In the genomic region with DNA sequence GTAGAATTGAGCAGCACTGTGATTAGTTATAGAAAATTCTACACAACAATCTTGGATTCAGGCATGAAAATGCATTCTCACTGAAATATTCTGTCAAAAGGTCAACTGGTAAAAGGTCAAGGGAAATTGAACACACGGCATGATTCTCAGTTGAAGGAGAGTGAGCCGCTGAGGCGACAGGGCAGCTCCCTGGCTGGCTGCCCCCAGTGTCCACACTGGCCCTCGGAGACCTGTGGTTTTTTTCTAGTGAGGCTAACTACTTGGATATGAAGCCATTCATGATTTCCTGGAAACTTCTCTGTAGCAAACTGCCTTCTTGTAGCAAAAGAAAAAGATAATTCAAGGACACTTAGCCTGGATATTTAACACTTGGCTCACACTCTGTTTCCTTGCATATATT, we compare ENCODE assay signal across 1 cellular context.
TF ChIP-seq lines count a peak whose summit lies in the region.

No MANE protein-coding gene starts in this region.

TF ChIP-seq in HCT116, 20 proteins besides CTCF, POLR2A, EP300 and RAD21 (continued from another document):
- TF ChIP-seq, protein P1, sequence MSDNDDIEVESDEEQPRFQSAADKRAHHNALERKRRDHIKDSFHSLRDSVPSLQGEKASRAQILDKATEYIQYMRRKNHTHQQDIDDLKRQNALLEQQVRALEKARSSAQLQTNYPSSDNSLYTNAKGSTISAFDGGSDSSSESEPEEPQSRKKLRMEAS (IDR thresholded peaks at IDR 0.05) = no peak
- TF ChIP-seq ELF1 (IDR thresholded peaks at IDR 0.05; ENCODE audit: borderline replicate concordance, low read depth) (no peak), CEBPB (IDR thresholded peaks at IDR 0.05; ENCODE audit: low read depth) (no peak), SP1 (IDR thresholded peaks at IDR 0.05; ENCODE audit: low read depth) (no peak), ZNF274 (IDR thresholded peaks at IDR 0.05; ENCODE audit: low read depth, low read length) (no peak)
- TF ChIP-seq, protein P2, sequence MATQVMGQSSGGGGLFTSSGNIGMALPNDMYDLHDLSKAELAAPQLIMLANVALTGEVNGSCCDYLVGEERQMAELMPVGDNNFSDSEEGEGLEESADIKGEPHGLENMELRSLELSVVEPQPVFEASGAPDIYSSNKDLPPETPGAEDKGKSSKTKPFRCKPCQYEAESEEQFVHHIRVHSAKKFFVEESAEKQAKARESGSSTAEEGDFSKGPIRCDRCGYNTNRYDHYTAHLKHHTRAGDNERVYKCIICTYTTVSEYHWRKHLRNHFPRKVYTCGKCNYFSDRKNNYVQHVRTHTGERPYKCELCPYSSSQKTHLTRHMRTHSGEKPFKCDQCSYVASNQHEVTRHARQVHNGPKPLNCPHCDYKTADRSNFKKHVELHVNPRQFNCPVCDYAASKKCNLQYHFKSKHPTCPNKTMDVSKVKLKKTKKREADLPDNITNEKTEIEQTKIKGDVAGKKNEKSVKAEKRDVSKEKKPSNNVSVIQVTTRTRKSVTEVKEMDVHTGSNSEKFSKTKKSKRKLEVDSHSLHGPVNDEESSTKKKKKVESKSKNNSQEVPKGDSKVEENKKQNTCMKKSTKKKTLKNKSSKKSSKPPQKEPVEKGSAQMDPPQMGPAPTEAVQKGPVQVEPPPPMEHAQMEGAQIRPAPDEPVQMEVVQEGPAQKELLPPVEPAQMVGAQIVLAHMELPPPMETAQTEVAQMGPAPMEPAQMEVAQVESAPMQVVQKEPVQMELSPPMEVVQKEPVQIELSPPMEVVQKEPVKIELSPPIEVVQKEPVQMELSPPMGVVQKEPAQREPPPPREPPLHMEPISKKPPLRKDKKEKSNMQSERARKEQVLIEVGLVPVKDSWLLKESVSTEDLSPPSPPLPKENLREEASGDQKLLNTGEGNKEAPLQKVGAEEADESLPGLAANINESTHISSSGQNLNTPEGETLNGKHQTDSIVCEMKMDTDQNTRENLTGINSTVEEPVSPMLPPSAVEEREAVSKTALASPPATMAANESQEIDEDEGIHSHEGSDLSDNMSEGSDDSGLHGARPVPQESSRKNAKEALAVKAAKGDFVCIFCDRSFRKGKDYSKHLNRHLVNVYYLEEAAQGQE (IDR thresholded peaks at IDR 0.05; ENCODE audit: low read depth) = no peak
- TF ChIP-seq, protein P3, sequence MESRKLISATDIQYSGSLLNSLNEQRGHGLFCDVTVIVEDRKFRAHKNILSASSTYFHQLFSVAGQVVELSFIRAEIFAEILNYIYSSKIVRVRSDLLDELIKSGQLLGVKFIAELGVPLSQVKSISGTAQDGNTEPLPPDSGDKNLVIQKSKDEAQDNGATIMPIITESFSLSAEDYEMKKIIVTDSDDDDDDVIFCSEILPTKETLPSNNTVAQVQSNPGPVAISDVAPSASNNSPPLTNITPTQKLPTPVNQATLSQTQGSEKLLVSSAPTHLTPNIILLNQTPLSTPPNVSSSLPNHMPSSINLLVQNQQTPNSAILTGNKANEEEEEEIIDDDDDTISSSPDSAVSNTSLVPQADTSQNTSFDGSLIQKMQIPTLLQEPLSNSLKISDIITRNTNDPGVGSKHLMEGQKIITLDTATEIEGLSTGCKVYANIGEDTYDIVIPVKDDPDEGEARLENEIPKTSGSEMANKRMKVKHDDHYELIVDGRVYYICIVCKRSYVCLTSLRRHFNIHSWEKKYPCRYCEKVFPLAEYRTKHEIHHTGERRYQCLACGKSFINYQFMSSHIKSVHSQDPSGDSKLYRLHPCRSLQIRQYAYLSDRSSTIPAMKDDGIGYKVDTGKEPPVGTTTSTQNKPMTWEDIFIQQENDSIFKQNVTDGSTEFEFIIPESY (IDR thresholded peaks at IDR 0.05; ENCODE audit: extremely low read depth, insufficient replicate concordance, low read length) = no peak
- TF ChIP-seq, protein P4, sequence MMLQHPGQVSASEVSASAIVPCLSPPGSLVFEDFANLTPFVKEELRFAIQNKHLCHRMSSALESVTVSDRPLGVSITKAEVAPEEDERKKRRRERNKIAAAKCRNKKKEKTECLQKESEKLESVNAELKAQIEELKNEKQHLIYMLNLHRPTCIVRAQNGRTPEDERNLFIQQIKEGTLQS (IDR thresholded peaks at IDR 0.05) = no peak
TF ChIP-seq in HCT116: peak in this region for 0.
